Comparison of ENCODE assay signal across 8 cellular contexts in genomic region chr12:125824276-125824675, GRCh38.
"Had no signal": no experiment of that assay in that cellular context is flagged by ENCODE, and none has a peak within 500 bp of the region (broad histone marks: within the 10 kb centered on the region; RNA-seq: fewer than 3 reads in every experiment).

No MANE protein-coding gene starts in this region.

- H3K36me3 ChIP-seq: HAP-1 had no signal

- FAIRE-seq: HTR-8/SVneo, K562 had no signal

- H3K9ac ChIP-seq: GM23248 had no signal

- H3K4me1 ChIP-seq: HAP-1 had no signal

- H2AFZ ChIP-seq: GM23248 had no signal

- DNase-seq: GM23248, GOT3, H7, IMR-90 had no signal

- H3K4me3 ChIP-seq: GM23248, HAP-1, K562 had no signal

- H3K27ac ChIP-seq: GM23248 had no signal

- ATAC-seq: HCT116, K562 had no signal
